ENCODE assay signal across 1 cellular context in the genomic region with DNA sequence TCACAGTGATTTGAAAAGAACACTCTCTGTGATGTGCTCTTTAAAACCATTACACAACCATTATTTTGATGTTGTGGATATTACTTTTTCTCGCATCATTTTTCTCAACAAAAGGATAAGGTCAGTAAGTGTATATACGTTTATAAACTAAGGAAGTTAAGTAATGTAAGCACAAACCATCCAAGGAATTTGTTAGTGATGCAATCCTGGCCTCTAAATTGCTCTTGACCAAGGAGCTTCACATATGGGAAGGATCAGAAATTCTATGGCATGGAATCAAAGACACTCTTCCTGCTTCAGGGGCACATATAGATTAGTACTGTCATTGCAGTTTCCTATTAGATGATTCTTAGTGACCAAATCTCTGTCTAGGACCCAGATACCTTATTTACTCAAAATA.
TF ChIP-seq lines count a peak whose summit lies in the region.

No MANE protein-coding gene starts in this region.

TF ChIP-seq in HepG2, 621 proteins besides CTCF, POLR2A, EP300 and RAD21:
- TF ChIP-seq HNF4G (IDR thresholded peaks at IDR 0.05; ENCODE audit: borderline replicate concordance, low read depth, low read length), result no peak
- no peak for TF ChIP-seq HNF4G (CRISPR knock-in tag; IDR thresholded peaks at IDR 0.05; ENCODE audit: borderline replicate concordance, low read depth)
- TF ChIP-seq CEBPG (CRISPR knock-in tag; IDR thresholded peaks at IDR 0.05), result peak; percentile 35; the same call in 1 of the 2 replicates
- peak; percentile 43; the same call in 1 of the 2 replicates for TF ChIP-seq CEBPB (IDR thresholded peaks at IDR 0.05; ENCODE audit: borderline replicate concordance, low read depth, low read length)
- TF ChIP-seq ZNF841 (CRISPR knock-in tag; IDR thresholded peaks at IDR 0.05; ENCODE audit: borderline replicate concordance), result no peak
- TF ChIP-seq BORCS8-MEF2B (CRISPR knock-in tag; IDR thresholded peaks at IDR 0.05), result no peak
